ENCODE assay signal across 17 cellular contexts in genomic region chr7:37225255-37226012, GRCh38.
A peak's percentile ranks its signal among the peaks of the same experiment; 100 is the strongest.
DNase-seq lines count a peak whose midpoint lies in the region; ATAC-seq and TF ChIP-seq lines count a peak whose summit lies in the region.
"Had no signal": no experiment of that assay in that cellular context is flagged by ENCODE, and none has a peak within 500 bp of the region (broad histone marks: within the 10 kb centered on the region; RNA-seq: fewer than 3 reads in every experiment).

No MANE protein-coding gene starts in this region.

- H3K9me3 Mint-ChIP-seq in WTC11, result no peaks in the 10 kb centered on the region
- H3K9me3 Mint-ChIP-seq: CD14-positive monocyte had no signal

- POLR2A ChIA-PET in HEK293 (lab: Yijun Ruan, JAX), result no interaction called here
- POLR2A ChIA-PET in WTC11 (lab: Charles Lee), result no interaction called here

- H3K27me3 Mint-ChIP-seq in WTC11 (ENCODE audit: low read depth), result no peaks in the 10 kb centered on the region

- no peaks in the 10 kb centered on the region for H3K9me3 ChIP-seq in HEK293 (ENCODE audit: control insufficient read depth, insufficient read depth, low read depth, low read length)

- H3K27ac Mint-ChIP-seq in WTC11, result peak overlapping the region; percentile 14
- H3K27ac Mint-ChIP-seq: HFFc6 had no signal

- no peaks in the 10 kb centered on the region for H3K4me1 ChIP-seq in HEK293 (ENCODE audit: control insufficient read depth, insufficient read depth, low read length)

- H3K4me1 Mint-ChIP-seq in WTC11, result peaks cover 26% of the 10 kb centered on the region
- H3K4me1 Mint-ChIP-seq: CD14-positive monocyte had no signal

- H3K36me3 ChIP-seq in HEK293 (ENCODE audit: control insufficient read depth in 2 of 2, insufficient read depth in 1 of 2, low read length in 2 of 2), result no peaks in the 10 kb centered on the region

- no peak overlapping the region for H3K4me3 ChIP-seq in HEK293 (ENCODE audit: low read depth, low read length)
- H3K4me3 ChIP-seq: GM23248 had no signal

- no peak overlapping the region for H3K4me3 Mint-ChIP-seq in WTC11
- H3K4me3 Mint-ChIP-seq: CD14-positive monocyte, HFFc6 had no signal

- CTCF ChIA-PET in HEK293 (lab: Yijun Ruan, JAX), result interaction anchor here (0.6 to 1.0 kb wide), 4 partner anchors 11 to 1141 kb away, joined by 3 read pairs; no protein-coding TSS in a partner anchor
- CTCF ChIA-PET in WTC11 (lab: Charles Lee), result interaction anchor here (0.8 to 1.2 kb wide), 2 partner anchors 9 kb away, joined by 3 to 6 read pairs; no protein-coding TSS in a partner anchor

- ATAC-seq in WTC11, result peak; percentile 64
- ATAC-seq: PC-3 had no signal

- no peak for TF ChIP-seq CTCF in HEK293 (tag by site-specific recombination; IDR thresholded peaks at IDR 0.05)
- no peak for TF ChIP-seq CTCF in WTC11 (IDR thresholded peaks at IDR 0.05)
- TF ChIP-seq CTCF in GM20000 (IDR thresholded peaks at IDR 0.05; ENCODE audit: extremely low read depth, missing control alignments), result no peak

- H3K27ac ChIP-seq in HEK293 (ENCODE audit: extremely low read depth, low read depth, low read length), result no peak overlapping the region
- H3K27ac ChIP-seq: GM23248 had no signal

- DNase-seq in DMS153 treated with DMSO at 0.1 percent for 48 hours (lab: John Stamatoyannopoulos, UW; ENCODE audit: unreplicated experiment) (peak; percentile 10), WTC11 (ENCODE audit: low spot score) (no peak), iPS-NIHi11 (ENCODE audit: low spot score) (peak; percentile 10), DMS79 (lab: John Stamatoyannopoulos, UW) (no peak), GM20000 (ENCODE audit: low spot score) (no peak), NCI-H510A (lab: John Stamatoyannopoulos, UW) (no peak)
- DNase-seq: GDM1, GM23248, HFFc6, KG1, NCI-H1105 treated with DMSO at 0.1 percent for 48 hours, NCI-H1694, NCI-H2081 treated with DMSO at 0.1 percent for 48 hours, NCI-H446 treated with DMSO at 0.1 percent for 48 hours, PC-3 had no signal

- no peaks in the 10 kb centered on the region for H3K36me3 Mint-ChIP-seq in WTC11

TF ChIP-seq in HEK293, 187 proteins besides CTCF, POLR2A, EP300 and RAD21:
- TF ChIP-seq GLI2 (tag by site-specific recombination; IDR thresholded peaks at IDR 0.05; ENCODE audit: borderline replicate concordance, low read depth), result no peak
- TF ChIP-seq ZNF843 (tag by site-specific recombination; IDR thresholded peaks at IDR 0.05), result 0 out of 2 replicates have a peak, but pooled peaks have one; percentile 41
- no peak for TF ChIP-seq TRIM28 (IDR thresholded peaks at IDR 0.05; ENCODE audit: borderline replicate concordance, low read length)
- TF ChIP-seq PRDM6 (tag by site-specific recombination; IDR thresholded peaks at IDR 0.05), result peak; percentile 42; the same call in 1 of the 2 replicates
- TF ChIP-seq ZNF146 (tag by site-specific recombination; IDR thresholded peaks at IDR 0.05), result no peak
- TF ChIP-seq HOXC10 (CRISPR knock-in tag; IDR thresholded peaks at IDR 0.05), result no peak
- TF ChIP-seq TCF7L2 (IDR thresholded peaks at IDR 0.05; ENCODE audit: borderline replicate concordance, low read depth, low read length), result peak; percentile 57; the same call in 1 of the 2 replicates
TF ChIP-seq in HEK293: peak in this region for 3.

TF ChIP-seq in WTC11, 78 proteins besides CTCF, POLR2A, EP300 and RAD21 (continues in another document):
- TF ChIP-seq ZNF263 (CRISPR knock-in tag; IDR thresholded peaks at IDR 0.05; ENCODE audit: low read depth) (no peak), MXD4 (CRISPR knock-in tag; IDR thresholded peaks at IDR 0.05; ENCODE audit: borderline replicate concordance) (no peak), STAT6 (CRISPR knock-in tag; conservative IDR thresholded peaks at IDR 0.05; ENCODE audit: low read depth) (no peak), RELA (CRISPR knock-in tag; IDR thresholded peaks at IDR 0.05; ENCODE audit: borderline replicate concordance) (no peak), SMAD4 (CRISPR knock-in tag; IDR thresholded peaks at IDR 0.05) (no peak), ZNF396 (CRISPR knock-in tag; IDR thresholded peaks at IDR 0.05; ENCODE audit: borderline replicate concordance) (no peak), NFATC4 (CRISPR knock-in tag; IDR thresholded peaks at IDR 0.05) (no peak), SOX15 (CRISPR knock-in tag; IDR thresholded peaks at IDR 0.05) (no peak), ZNF425 (CRISPR knock-in tag; conservative IDR thresholded peaks at IDR 0.05) (no peak), AR (CRISPR knock-in tag; IDR thresholded peaks at IDR 0.05) (no peak), FOXK1 (CRISPR knock-in tag; IDR thresholded peaks at IDR 0.05) (no peak), KAT7 (CRISPR knock-in tag; IDR thresholded peaks at IDR 0.05; ENCODE audit: borderline replicate concordance) (no peak), OVOL2 (CRISPR knock-in tag; IDR thresholded peaks at IDR 0.05; ENCODE audit: borderline replicate concordance) (no peak), E2F5 (CRISPR knock-in tag; IDR thresholded peaks at IDR 0.05) (no peak), CBFB (CRISPR knock-in tag; IDR thresholded peaks at IDR 0.05; ENCODE audit: low read depth) (no peak), E2F4 (CRISPR knock-in tag; IDR thresholded peaks at IDR 0.05; ENCODE audit: borderline replicate concordance, low read depth) (no peak)

Comparison
In these comparisons a context has a peak if more than half of its experiments do, and no peak if none do; other contexts are left out.
1. DNase-seq: peak in DMS153 treated with DMSO at 0.1 percent for 48 hours (single experiment) and iPS-NIHi11 (single experiment); none in WTC11 (single experiment), DMS79 (single experiment), GM20000 (single experiment) and NCI-H510A (single experiment).